Comparison of ENCODE assay signal across 20 cellular contexts in genomic region chr15:74108111-74108510, GRCh38. TPM values are rescaled to one million over a fixed set of nuclear protein-coding genes. Genes with fewer than 3 reads are reported as not detected.
"Had no signal": no experiment of that assay in that cellular context is flagged by ENCODE, and none has a peak within 500 bp of the region (broad histone marks: within the 10 kb centered on the region; RNA-seq: fewer than 3 reads in every experiment).

No MANE protein-coding gene starts in this region.

- H3K4me2 ChIP-seq: SK-N-SH had no signal

- H3K4me3 ChIP-seq: MG63 had no signal

- H3K9me3 ChIP-seq: MG63, SK-N-SH had no signal

- H3K36me3 ChIP-seq: MG63 had no signal

- H3K9ac ChIP-seq: SK-N-SH had no signal

- H3K9me2 ChIP-seq: SK-N-SH had no signal

- DNase-seq: KBM-7, MG63, NCI-H1092 treated with DMSO at 0.1 percent for 48 hours, NCI-H1436, NCI-H187, NCI-H2029, NCI-H2081 treated with DMSO at 0.1 percent for 48 hours, NCI-H2171, NCI-H345, NCI-H446 treated with DMSO at 0.1 percent for 48 hours, NCI-H510A treated with DMSO at 0.1 percent for 48 hours, NCI-H69, NCI-H82, Right ventricle myocardium superior, RPMI8226, SIG-M5, SK-N-SH, T-helper 1 cell had no signal

- H3K27me3 ChIP-seq: MG63 had no signal

RNA-seq across cellular contexts. Expression of gene ISLR2, which starts 22.3 kb away (rescaled TPM):
- total RNA-seq: HT-29, SK-MEL-5 had no signal

RNA-seq across cellular contexts. Expression of gene GOLGA6A, which starts 25.8 kb away (rescaled TPM):
- total RNA-seq: HT-29, Right ventricle myocardium superior, SK-MEL-5 had no signal
- polyA plus RNA-seq: SK-N-SH had no signal
